Comparison of ENCODE assay signal across 1 cellular context in genomic region chr1:211133841-211134669, GRCh38.
TF ChIP-seq lines count a peak whose summit lies in the region.

Gene KCNH1, minus strand, starts transcription at chr1:211134148. Its CDS starts 203 bp downstream, at chr1:211133945.

TF ChIP-seq in HEK293, 187 proteins besides CTCF, POLR2A, EP300 and RAD21 (continued from another document and continues in another):
- no peak for TF ChIP-seq ZNF148 (tag by site-specific recombination; IDR thresholded peaks at IDR 0.05; ENCODE audit: borderline replicate concordance)
- TF ChIP-seq ZBTB11 (tag by site-specific recombination; conservative IDR thresholded peaks at IDR 0.05; ENCODE audit: low read depth), result 0 out of 2 replicates have a peak, but pooled peaks have one; percentile 23
- TF ChIP-seq ZNF514 (tag by site-specific recombination; IDR thresholded peaks at IDR 0.05), result no peak
- no peak for TF ChIP-seq ZNF248 (tag by site-specific recombination; IDR thresholded peaks at IDR 0.05)
- TF ChIP-seq ZNF704 (tag by site-specific recombination; IDR thresholded peaks at IDR 0.05), result no peak
- TF ChIP-seq ZNF184 (tag by site-specific recombination; IDR thresholded peaks at IDR 0.05), result peak; percentile 79; the same call in 1 of the 2 replicates
- TF ChIP-seq ZNF777 (tag by site-specific recombination; IDR thresholded peaks at IDR 0.05; ENCODE audit: borderline replicate concordance), result peak; percentile 56; the same call in 1 of the 2 replicates
- TF ChIP-seq ZNF239 (tag by site-specific recombination; IDR thresholded peaks at IDR 0.05), result no peak
- TF ChIP-seq ZNF501 (tag by site-specific recombination; IDR thresholded peaks at IDR 0.05), result peak; percentile 45; the same call in 1 of the 2 replicates
- TF ChIP-seq ZNF488 (tag by site-specific recombination; IDR thresholded peaks at IDR 0.05), result no peak
- 0 out of 2 replicates have a peak, but pooled peaks have one; percentile 14 for TF ChIP-seq ZXDB (tag by site-specific recombination; IDR thresholded peaks at IDR 0.05)
- peak; percentile 76 for TF ChIP-seq FEZF1 (tag by site-specific recombination; IDR thresholded peaks at IDR 0.05)
- TF ChIP-seq ZBTB7A (tag by site-specific recombination; IDR thresholded peaks at IDR 0.05; ENCODE audit: low read depth), result no peak
- TF ChIP-seq ZNF561 (tag by site-specific recombination; IDR thresholded peaks at IDR 0.05; ENCODE audit: borderline replicate concordance), result peak; percentile 94
- peak; percentile 30; the same call in 1 of the 2 replicates for TF ChIP-seq ZNF398 (tag by site-specific recombination; IDR thresholded peaks at IDR 0.05)
- TF ChIP-seq EGR2 (tag by site-specific recombination; IDR thresholded peaks at IDR 0.05; ENCODE audit: low read depth), result no peak
- TF ChIP-seq PATZ1 (tag by site-specific recombination; IDR thresholded peaks at IDR 0.05), result peak; percentile 86
- no peak; the same call in 1 of the 2 replicates for TF ChIP-seq KLF8 (tag by site-specific recombination; IDR thresholded peaks at IDR 0.05)
- peak; percentile 36; the same call in 1 of the 2 replicates for TF ChIP-seq ZNF10 (tag by site-specific recombination; IDR thresholded peaks at IDR 0.05)
- no peak; the same call in 1 of the 2 replicates for TF ChIP-seq TSHZ1 (tag by site-specific recombination; IDR thresholded peaks at IDR 0.05; ENCODE audit: borderline replicate concordance)
- TF ChIP-seq ZNF350 (tag by site-specific recombination; IDR thresholded peaks at IDR 0.05), result no peak
- TF ChIP-seq YY2 (tag by site-specific recombination; IDR thresholded peaks at IDR 0.05), result no peak
- TF ChIP-seq ZNF18 (tag by site-specific recombination; IDR thresholded peaks at IDR 0.05), result no peak
- TF ChIP-seq ZBTB8A (tag by site-specific recombination; IDR thresholded peaks at IDR 0.05), result peak; percentile 96
- TF ChIP-seq ZNF37A (tag by site-specific recombination; IDR thresholded peaks at IDR 0.05), result peak; percentile 56; the same call in 1 of the 2 replicates
- peak; percentile 93 for TF ChIP-seq GLIS1 (tag by site-specific recombination; IDR thresholded peaks at IDR 0.05)
- TF ChIP-seq ZNF2 (tag by site-specific recombination; IDR thresholded peaks at IDR 0.05), result 0 out of 2 replicates have a peak, but pooled peaks have one; percentile 66
- no peak for TF ChIP-seq ZNF571 (tag by site-specific recombination; IDR thresholded peaks at IDR 0.05)
- peak; percentile 51; the same call in 1 of the 2 replicates for TF ChIP-seq ZNF549 (tag by site-specific recombination; IDR thresholded peaks at IDR 0.05)
- peak; percentile 98 for TF ChIP-seq ZBTB17 (tag by site-specific recombination; IDR thresholded peaks at IDR 0.05)
- TF ChIP-seq ZNF341 (tag by site-specific recombination; IDR thresholded peaks at IDR 0.05; ENCODE audit: low read depth), result no peak; the same call in none of the 2 replicates
- TF ChIP-seq ZEB2 (tag by site-specific recombination; IDR thresholded peaks at IDR 0.05), result no peak
- TF ChIP-seq ZNF654 (tag by site-specific recombination; IDR thresholded peaks at IDR 0.05; ENCODE audit: low read depth), result peak; percentile 90
- peak; percentile 99 for TF ChIP-seq ZNF335 (tag by site-specific recombination; conservative IDR thresholded peaks at IDR 0.05)
- TF ChIP-seq ZIC2 (tag by site-specific recombination; IDR thresholded peaks at IDR 0.05), result peak; percentile 83
- no peak for TF ChIP-seq ZBTB10 (tag by site-specific recombination; IDR thresholded peaks at IDR 0.05)
- no peak for TF ChIP-seq ZNF645 (tag by site-specific recombination; IDR thresholded peaks at IDR 0.05)
